In the genomic region with DNA sequence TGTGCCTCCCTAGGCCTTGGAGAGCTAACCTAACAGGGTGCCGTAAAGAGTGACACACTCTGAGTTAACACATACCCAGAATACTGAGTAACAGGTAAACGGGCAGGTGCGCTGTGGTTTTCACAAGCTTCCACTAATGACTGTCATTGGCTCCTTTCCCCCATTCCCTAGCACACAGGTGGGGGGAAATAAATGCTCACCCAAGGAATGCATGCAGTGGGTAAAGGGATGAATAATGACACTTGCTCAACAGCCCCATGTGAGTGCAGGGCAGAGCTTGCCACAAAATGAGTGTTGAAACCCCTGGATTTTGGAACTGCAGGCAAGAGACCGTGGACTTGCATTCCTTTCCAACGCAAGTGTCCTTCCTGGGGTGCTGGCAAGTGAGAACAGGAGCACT, we compare ENCODE assay signal across 29 cellular contexts. TPM values are rescaled to one million over a fixed set of nuclear protein-coding genes. Genes with fewer than 3 reads are reported as not detected.
DNase-seq lines count a peak whose midpoint lies in the region; ATAC-seq, FAIRE-seq and TF ChIP-seq lines count a peak whose summit lies in the region.
"Had no signal": no experiment of that assay in that cellular context is flagged by ENCODE, and none has a peak within 500 bp of the region (broad histone marks: within the 10 kb centered on the region; RNA-seq: fewer than 3 reads in every experiment).

No MANE protein-coding gene starts in this region.

- H4K20me1 ChIP-seq in PC-3 (ENCODE audit: low read length): no peaks in the 10 kb centered on the region

- no peaks in the 10 kb centered on the region for H3K9me2 ChIP-seq in PC-3 (replicated peaks; ENCODE audit: low read length)

- intact Hi-C loops in PC-3 (cut with micrococcal nuclease): no loop called here

- DNase-seq in PC-3 (peak; percentile 92), SW480 (ENCODE audit: low spot score) (peak; percentile 35), foreskin keratinocyte (peak; percentile 92 to 95), renal cortical epithelial cell (ENCODE audit: low read depth) (peak; percentile 20), GM12891 (ENCODE audit: insufficient read length, low spot score) (no peak), NCI-H2107 (lab: John Stamatoyannopoulos, UW) (no peak)
- DNase-seq: activated B cell treated with CpG ODN at 0.5 μM for 24 hours; activated CD4-positive, alpha-beta T cell treated with anti-CD3 and anti-CD28 coated beads, Interleukin-2, amount 50 U/mL, for 48 hours; activated CD8-positive, alpha-beta memory T cell treated with anti-CD3 and anti-CD28 coated beads, Interleukin-2, amount 50 U/mL, for 4 hours; activated naive CD4-positive, alpha-beta T cell treated with anti-CD3 and anti-CD28 coated beads for 36 hours; C1 segment of cervical spinal cord; COR-L47; H7; MM.1S; natural killer cell; NCI-H1105 treated with DMSO at 0.1 percent for 48 hours; NCI-H1930; NCI-H526; nucleus accumbens had no signal

- H3K36me3 ChIP-seq in PC-3 (ENCODE audit: low read depth, low read length): no peaks in the 10 kb centered on the region
- H3K36me3 ChIP-seq: adrenal gland, Peyer's patch, SJSA1, transverse colon had no signal

- POLR2A ChIA-PET in PC-3 (lab: Charles Lee; ENCODE audit: unreplicated experiment): no interaction called here

- no peaks in the 10 kb centered on the region for H3F3A ChIP-seq in PC-3 (ENCODE audit: low read length, unreplicated experiment)

- H3K27ac ChIP-seq in PC-3 (ENCODE audit: low read length): peak overlapping the region; percentile 17; the same call in 1 of the 2 replicates
- no peak overlapping the region for H3K27ac ChIP-seq in foreskin keratinocyte
- H3K27ac ChIP-seq: adrenal gland, KMS-11, Peyer's patch, SJSA1, transverse colon had no signal

- H3K4me1 ChIP-seq in PC-3 (ENCODE audit: insufficient read depth, low read length) (peaks cover 21% of the 10 kb centered on the region), foreskin keratinocyte (peaks cover 5% of the 10 kb centered on the region)
- H3K4me1 ChIP-seq: adrenal gland, Peyer's patch, SJSA1 had no signal

- H3K4me3 ChIP-seq in PC-3 (ENCODE audit: low read length): no peak overlapping the region
- H3K4me3 ChIP-seq: adrenal gland, Peyer's patch, SJSA1, transverse colon had no signal

- no peaks in the 10 kb centered on the region for H3K9me3 ChIP-seq in PC-3 (ENCODE audit: low read length)
- H3K9me3 ChIP-seq: adrenal gland, Peyer's patch, SJSA1, transverse colon had no signal

- TF ChIP-seq CTCF in PC-3 (conservative IDR thresholded peaks at IDR 0.05; ENCODE audit: low read depth, low read length) (no peak), foreskin keratinocyte (conservative IDR thresholded peaks at IDR 0.05) (no peak)

- ATAC-seq in PC-3 (peak; percentile 74), foreskin keratinocyte (peak; percentile 98), HG03520 (IDR thresholded peaks at IDR 0.05; ENCODE audit: unreplicated experiment) (no peak)
- ATAC-seq: natural killer cell; stimulated activated effector memory CD8-positive, alpha-beta T cell treated with anti-CD3 and anti-CD28 coated beads, Interleukin-12 subunit alpha, Interleukin-12 subunit beta, amount 100 ng/mL, for 72 hours had no signal

- no TSS peak for BruUV-seq in PC-3 (replicated peaks; lab: Mats Ljungman, UMichigan)

- TF ChIP-seq POLR2A in GM12891 (IDR thresholded peaks at IDR 0.05; ENCODE audit: low read depth, low read length): no peak

- no peaks in the 10 kb centered on the region for H3K79me2 ChIP-seq in PC-3 (ENCODE audit: low read length)

- no peak for FAIRE-seq in GM12891 (lab: Jason Lieb, UNC)
- FAIRE-seq: endometrium, GM12892, islet of Langerhans had no signal

- CTCF ChIA-PET in PC-3 (lab: Charles Lee): no interaction called here

- H3K9ac ChIP-seq in PC-3 (ENCODE audit: low read length): no peak overlapping the region
- H3K9ac ChIP-seq: KMS-11 had no signal

- H3K4me2 ChIP-seq in PC-3 (ENCODE audit: low read length): peak overlapping the region; percentile 29; the same call in 1 of the 2 replicates
- H3K4me2 ChIP-seq: KMS-11 had no signal

- H2AFZ ChIP-seq in PC-3 (ENCODE audit: low read length): no peak overlapping the region

- H3K27me3 ChIP-seq in PC-3 (ENCODE audit: low read length) (no peaks in the 10 kb centered on the region), foreskin keratinocyte (peaks cover 34% of the 10 kb centered on the region)
- H3K27me3 ChIP-seq: adrenal gland, Peyer's patch, SJSA1, transverse colon had no signal

TF ChIP-seq in GM12891, 5 proteins besides CTCF, POLR2A, EP300 and RAD21:
- TF ChIP-seq SPI1 (IDR thresholded peaks at IDR 0.05; ENCODE audit: low read depth, low read length): no peak
- no peak for TF ChIP-seq POU2F2 (IDR thresholded peaks at IDR 0.05; ENCODE audit: low read depth, low read length)
- TF ChIP-seq PAX5 (IDR thresholded peaks at IDR 0.05; ENCODE audit: insufficient read depth, low read length, severe bottlenecking): no peak
- TF ChIP-seq POLR2AphosphoS5 (IDR thresholded peaks at IDR 0.05; ENCODE audit: low read depth, low read length): no peak
- no peak for TF ChIP-seq TAF1 (IDR thresholded peaks at IDR 0.05; ENCODE audit: low read depth, low read length)

RNA-seq across cellular contexts. Expression of gene ADAMTS17, which starts 57.6 kb away (rescaled TPM):
- 5.5 and 6.9 TPM in 2 replicates for total RNA-seq in PC-3 (2014; rRNA removed)
- total RNA-seq in foreskin keratinocyte: 0.14 and 0.39 TPM in 2 replicates
- 0.07 and 0.11 TPM in 2 replicates for polyA plus RNA-seq in foreskin keratinocyte
- total RNA-seq in renal cortical epithelial cell: 1.4 and 1.5 TPM in 2 replicates
- 0.23 TPM for polyA plus RNA-seq in GM12891 (2012; ENCODE audit: low read depth, missing spikeins)

Comparison
In these comparisons a context has a peak if more than half of its experiments do, and no peak if none do; other contexts are left out.
1. DNase-seq: peak in PC-3 (single experiment), SW480 (single experiment), foreskin keratinocyte (2 of 2) and renal cortical epithelial cell (single experiment); none in GM12891 (single experiment) and NCI-H2107 (single experiment).